Comparison of ENCODE assay signal across 2 cellular contexts in the genomic region with DNA sequence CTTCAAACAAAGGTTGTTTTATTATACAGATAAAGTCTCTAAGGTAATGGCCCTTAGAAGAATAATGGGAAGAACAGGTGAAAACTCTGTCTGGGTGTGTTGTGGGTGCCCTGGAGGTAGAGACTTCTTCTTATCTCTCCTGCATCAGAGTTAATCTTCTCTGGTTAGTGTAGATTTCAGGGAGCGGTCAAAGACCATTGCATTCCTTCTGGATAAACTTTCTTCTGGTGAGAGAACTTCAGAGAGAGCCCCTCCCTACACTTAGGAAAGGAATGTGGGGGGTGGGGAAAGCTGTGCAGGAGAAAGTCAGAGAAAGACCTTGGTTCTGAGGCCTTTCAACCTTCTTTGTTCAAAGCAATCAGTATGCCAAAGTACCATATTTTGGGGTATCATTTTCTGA.
TF ChIP-seq lines count a peak whose summit lies in the region.

No MANE protein-coding gene starts in this region.

TF ChIP-seq in A549, 52 proteins besides CTCF, POLR2A, EP300 and RAD21 (continued from another document):
- TF ChIP-seq FOSB (CRISPR knock-in tag; IDR thresholded peaks at IDR 0.05) (no peak), KDM5A (IDR thresholded peaks at IDR 0.05) (no peak), CBX8 (IDR thresholded peaks at IDR 0.05) (no peak), PHF8 (IDR thresholded peaks at IDR 0.05; ENCODE audit: borderline replicate concordance, low read depth) (no peak)
- TF ChIP-seq, protein P1, sequence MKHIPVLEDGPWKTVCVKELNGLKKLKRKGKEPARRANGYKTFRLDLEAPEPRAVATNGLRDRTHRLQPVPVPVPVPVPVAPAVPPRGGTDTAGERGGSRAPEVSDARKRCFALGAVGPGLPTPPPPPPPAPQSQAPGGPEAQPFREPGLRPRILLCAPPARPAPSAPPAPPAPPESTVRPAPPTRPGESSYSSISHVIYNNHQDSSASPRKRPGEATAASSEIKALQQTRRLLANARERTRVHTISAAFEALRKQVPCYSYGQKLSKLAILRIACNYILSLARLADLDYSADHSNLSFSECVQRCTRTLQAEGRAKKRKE (CRISPR knock-in tag; IDR thresholded peaks at IDR 0.05; ENCODE audit: low read depth): no peak
TF ChIP-seq in A549: peak in this region for 0.

TF ChIP-seq in neural cell, 6 proteins besides CTCF, POLR2A, EP300 and RAD21 (continued from another document):
- TF ChIP-seq, protein P2, sequence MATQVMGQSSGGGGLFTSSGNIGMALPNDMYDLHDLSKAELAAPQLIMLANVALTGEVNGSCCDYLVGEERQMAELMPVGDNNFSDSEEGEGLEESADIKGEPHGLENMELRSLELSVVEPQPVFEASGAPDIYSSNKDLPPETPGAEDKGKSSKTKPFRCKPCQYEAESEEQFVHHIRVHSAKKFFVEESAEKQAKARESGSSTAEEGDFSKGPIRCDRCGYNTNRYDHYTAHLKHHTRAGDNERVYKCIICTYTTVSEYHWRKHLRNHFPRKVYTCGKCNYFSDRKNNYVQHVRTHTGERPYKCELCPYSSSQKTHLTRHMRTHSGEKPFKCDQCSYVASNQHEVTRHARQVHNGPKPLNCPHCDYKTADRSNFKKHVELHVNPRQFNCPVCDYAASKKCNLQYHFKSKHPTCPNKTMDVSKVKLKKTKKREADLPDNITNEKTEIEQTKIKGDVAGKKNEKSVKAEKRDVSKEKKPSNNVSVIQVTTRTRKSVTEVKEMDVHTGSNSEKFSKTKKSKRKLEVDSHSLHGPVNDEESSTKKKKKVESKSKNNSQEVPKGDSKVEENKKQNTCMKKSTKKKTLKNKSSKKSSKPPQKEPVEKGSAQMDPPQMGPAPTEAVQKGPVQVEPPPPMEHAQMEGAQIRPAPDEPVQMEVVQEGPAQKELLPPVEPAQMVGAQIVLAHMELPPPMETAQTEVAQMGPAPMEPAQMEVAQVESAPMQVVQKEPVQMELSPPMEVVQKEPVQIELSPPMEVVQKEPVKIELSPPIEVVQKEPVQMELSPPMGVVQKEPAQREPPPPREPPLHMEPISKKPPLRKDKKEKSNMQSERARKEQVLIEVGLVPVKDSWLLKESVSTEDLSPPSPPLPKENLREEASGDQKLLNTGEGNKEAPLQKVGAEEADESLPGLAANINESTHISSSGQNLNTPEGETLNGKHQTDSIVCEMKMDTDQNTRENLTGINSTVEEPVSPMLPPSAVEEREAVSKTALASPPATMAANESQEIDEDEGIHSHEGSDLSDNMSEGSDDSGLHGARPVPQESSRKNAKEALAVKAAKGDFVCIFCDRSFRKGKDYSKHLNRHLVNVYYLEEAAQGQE (IDR thresholded peaks at IDR 0.05; ENCODE audit: borderline replicate concordance): no peak
